11 cellular contexts compared by ENCODE assay signal in genomic region chr10:101120520-101120883, GRCh38. TPM values are rescaled to one million over a fixed set of nuclear protein-coding genes. Genes with fewer than 3 reads are reported as not detected.
A peak's percentile ranks its signal among the peaks of the same experiment; 100 is the strongest.
DNase-seq lines count a peak whose midpoint lies in the region; ATAC-seq and TF ChIP-seq lines count a peak whose summit lies in the region.
"Had no signal": no experiment of that assay in that cellular context is flagged by ENCODE, and none has a peak within 500 bp of the region (broad histone marks: within the 10 kb centered on the region; RNA-seq: fewer than 3 reads in every experiment).

No MANE protein-coding gene starts in this region.

- peak overlapping the region; percentile 70 for H3K4me3 ChIP-seq in CD8-positive, alpha-beta memory T cell (ENCODE audit: low read length)
- peak overlapping the region; percentile 52; the same call in 1 of the 2 replicates for H3K4me3 ChIP-seq in SK-N-MC
- peak overlapping the region; percentile 60 for H3K4me3 ChIP-seq in epithelial cell of proximal tubule (ENCODE audit: low read depth, low read length)
- H3K4me3 ChIP-seq in sigmoid colon = peak overlapping the region in 3 of 4 donors; percentile 37 to 54 (median 53)
- H3K4me3 ChIP-seq in brain microvascular endothelial cell (ENCODE audit: low read depth, low read length) = no peak overlapping the region

- 93 to 94% methylated on average over 2 of the region's 2 CpGs for WGBS in sigmoid colon, 2 donors

- no peak for TF ChIP-seq CTCF in epithelial cell of proximal tubule (conservative IDR thresholded peaks at IDR 0.05; ENCODE audit: low read depth, low read length)
- no peak for TF ChIP-seq CTCF in sigmoid colon (IDR thresholded peaks at IDR 0.05)
- no peak for TF ChIP-seq CTCF in brain microvascular endothelial cell (IDR thresholded peaks at IDR 0.05; ENCODE audit: low read depth, low read length, missing control alignments)

- peak overlapping the region in 2 of 8 donors; percentile 90 to 92 for H3K27ac Mint-ChIP-seq in CD8-positive, alpha-beta memory T cell

- no peaks in the 10 kb centered on the region for H3K9me3 Mint-ChIP-seq in CD8-positive, alpha-beta memory T cell

- H3K4me1 ChIP-seq in CD8-positive, alpha-beta memory T cell (ENCODE audit: insufficient read depth, low read length) = peaks cover 22% of the 10 kb centered on the region
- peaks cover 0 to 26% (median 21%) of the 10 kb centered on the region in 4 donors for H3K4me1 ChIP-seq in sigmoid colon

- H3K4me3 Mint-ChIP-seq in CD8-positive, alpha-beta memory T cell = peak overlapping the region; percentile 88 to 98 (median 95)

- ATAC-seq in GM21528 (IDR thresholded peaks at IDR 0.05; ENCODE audit: low FRiP score, unreplicated experiment) = no peak

- H3K27me3 ChIP-seq in CD8-positive, alpha-beta memory T cell (ENCODE audit: insufficient read depth, low read length, poor library complexity, severe bottlenecking) = peaks cover 36% of the 10 kb centered on the region
- H3K27me3 ChIP-seq in sigmoid colon (peaks cover 32 to 93% (median 49%) of the 10 kb centered on the region in 3 donors), brain microvascular endothelial cell (replicated peaks) (peaks cover 72% of the 10 kb centered on the region)

- peaks cover 0 to 4% (median 4%) of the 10 kb centered on the region in 3 donors for H3K36me3 Mint-ChIP-seq in CD8-positive, alpha-beta memory T cell

- no peak overlapping the region for H3K9ac ChIP-seq in SK-N-MC (ENCODE audit: insufficient read length)

- no peaks in the 10 kb centered on the region for H3K36me3 ChIP-seq in CD8-positive, alpha-beta memory T cell (ENCODE audit: insufficient read depth, low read length)
- no peaks in the 10 kb centered on the region for H3K36me3 ChIP-seq in SK-N-MC (ENCODE audit: insufficient read depth, low read length)
- no peaks in the 10 kb centered on the region for H3K36me3 ChIP-seq in sigmoid colon
- H3K36me3 ChIP-seq in brain microvascular endothelial cell (replicated peaks) = no peaks in the 10 kb centered on the region

- in situ Hi-C loops in brain microvascular endothelial cell (cut with HindIII; ENCODE audit: low pct_ligation_motif_present, low sequenced_read_pairs) = no loop called here

- H3K27ac ChIP-seq in CD8-positive, alpha-beta memory T cell (ENCODE audit: low read depth, low read length) = no peak overlapping the region
- H3K27ac ChIP-seq in SK-N-MC (no peak overlapping the region), sigmoid colon (no peak overlapping the region), brain microvascular endothelial cell (no peak overlapping the region)

- CTCF ChIA-PET in CD8-positive, alpha-beta memory T cell (lab: Charles Lee) = interaction anchor here (0.6 to 3.7 kb wide), 2 partner anchors 21 to 1544 kb away, joined by 3 to 22 read pairs; no protein-coding TSS in a partner anchor

- DNase-seq in CD8-positive, alpha-beta memory T cell = no peak
- no peak for DNase-seq in SK-N-MC (ENCODE audit: low read depth, low spot score)
- DNase-seq in epithelial cell of proximal tubule (ENCODE audit: low read depth) = no peak
- DNase-seq in sigmoid colon = no peak
- DNase-seq in HUDEP-2 (lab: John Stamatoyannopoulos, UW; ENCODE audit: unreplicated experiment in 76 of 76) = no peak
- no peak for DNase-seq in NCI-H2029 treated with DMSO at 0.1 percent for 48 hours (lab: John Stamatoyannopoulos, UW)
- DNase-seq in brain microvascular endothelial cell = no peak
- DNase-seq: activated gamma-delta T cell, NCI-H187 treated with DMSO at 0.1 percent for 48 hours, Right ventricle myocardium superior had no signal

- intact Hi-C loops in sigmoid colon (cut with DNase I) = no loop called here

- POLR2A ChIA-PET in CD8-positive, alpha-beta memory T cell (lab: Charles Lee) = no interaction called here

- no peak for TF ChIP-seq POLR2A in sigmoid colon (IDR thresholded peaks at IDR 0.05)

- no peak for TF ChIP-seq EP300 in sigmoid colon (IDR thresholded peaks at IDR 0.05)

- no peaks in the 10 kb centered on the region for H3K9me3 ChIP-seq in CD8-positive, alpha-beta memory T cell (ENCODE audit: low read length)
- H3K9me3 ChIP-seq in SK-N-MC (ENCODE audit: low read depth, low read length) (no peaks in the 10 kb centered on the region), sigmoid colon (no peaks in the 10 kb centered on the region)

- peaks cover 29 to 34% (median 32%) of the 10 kb centered on the region in 3 donors for H3K4me1 Mint-ChIP-seq in CD8-positive, alpha-beta memory T cell

- H3K27me3 Mint-ChIP-seq in CD8-positive, alpha-beta memory T cell = peaks cover 57 to 58% of the 10 kb centered on the region in 2 donors

RNA-seq across cellular contexts. Expression of gene TLX1, which starts 10.6 kb away (rescaled TPM):
- not detected for total RNA-seq in CD8-positive, alpha-beta memory T cell
- polyA plus RNA-seq in CD8-positive, alpha-beta memory T cell = not detected
- not detected in 2 replicates for total RNA-seq in epithelial cell of proximal tubule
- not detected for total RNA-seq in sigmoid colon
- polyA plus RNA-seq in sigmoid colon = under 1 TPM in 1 of 3 donors, not detected in 2; 0.07 TPM
- total RNA-seq: Right ventricle myocardium superior had no signal

RNA-seq across cellular contexts. Expression of gene KAZALD1, which starts 58.7 kb away (rescaled TPM):
- under 1 TPM; 0.18 to 0.20 TPM for total RNA-seq in CD8-positive, alpha-beta memory T cell
- not detected for polyA plus RNA-seq in CD8-positive, alpha-beta memory T cell
- total RNA-seq in epithelial cell of proximal tubule (2.9 and 4.5 TPM in 2 replicates), sigmoid colon (1 to 10 TPM in 3 of 4 donors, under 1 TPM in 1; 0.49 to 3.9 (median 3.0) TPM)
- polyA plus RNA-seq in sigmoid colon = 10 to 100 TPM; 15.6 to 40.2 (median 25.7) TPM
